Comparison of ENCODE assay signal across 8 cellular contexts in the genomic region with DNA sequence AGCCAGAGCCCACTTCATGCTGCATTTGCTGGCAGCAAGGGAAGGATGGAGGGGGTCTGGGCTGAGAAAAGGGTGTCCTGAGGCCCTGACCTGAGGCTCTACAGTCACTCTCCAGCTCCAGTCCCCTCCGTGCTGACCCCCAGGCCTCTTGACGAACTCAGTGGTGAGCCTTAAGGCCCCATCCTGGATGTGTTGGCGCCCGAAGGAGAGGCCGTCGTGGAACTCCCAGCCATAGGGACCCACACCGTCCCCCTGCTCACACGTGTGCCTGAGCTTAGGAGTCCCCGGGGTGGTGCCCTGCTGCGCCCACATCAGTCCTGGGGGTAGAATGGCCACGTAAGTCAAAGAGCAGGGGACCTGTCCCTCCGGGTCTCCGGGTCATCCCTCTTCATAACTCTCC. TPM values are rescaled to one million over a fixed set of nuclear protein-coding genes. Genes with fewer than 3 reads are reported as not detected.
A peak's percentile ranks its signal among the peaks of the same experiment; 100 is the strongest.
DNase-seq lines count a peak whose midpoint lies in the region; ATAC-seq and TF ChIP-seq lines count a peak whose summit lies in the region.

No MANE protein-coding gene starts in this region.

- H3K4me1 ChIP-seq in right lobe of liver, result peaks cover 0 to 13% (median 0%) of the 10 kb centered on the region in 4 donors
- H3K4me1 ChIP-seq in uterus, result peaks cover 4 to 7% of the 10 kb centered on the region in 2 donors

- H3K27me3 ChIP-seq in right lobe of liver (no peaks in the 10 kb centered on the region), uterus (no peaks in the 10 kb centered on the region)

- peaks cover 0 to 11% (median 0%) of the 10 kb centered on the region in 4 donors for H3K36me3 ChIP-seq in right lobe of liver
- H3K36me3 ChIP-seq in uterus, result no peaks in the 10 kb centered on the region

- intact Hi-C loops in right lobe of liver (cut with DNase I), result no loop called here
- intact Hi-C loops in uterus (cut with DNase I; ENCODE audit: low total_unique reads), result no loop called here

- peaks cover 11% of the 10 kb centered on the region for H3K36me3 Mint-ChIP-seq in stimulated activated naive CD8-positive, alpha-beta T cell treated with anti-CD3 and anti-CD28 coated beads, Interleukin-15, Interleukin-2, amounts not matched to agents 100 ng/mL and 50 ng/mL, for 24 hours (ENCODE audit: low read depth)

- peaks cover 30% of the 10 kb centered on the region for H3K4me1 Mint-ChIP-seq in stimulated activated naive CD8-positive, alpha-beta T cell treated with anti-CD3 and anti-CD28 coated beads, Interleukin-15, Interleukin-2, amounts not matched to agents 100 ng/mL and 50 ng/mL, for 24 hours (ENCODE audit: low read depth)

- no peaks in the 10 kb centered on the region for H3K27me3 Mint-ChIP-seq in stimulated activated naive CD8-positive, alpha-beta T cell treated with anti-CD3 and anti-CD28 coated beads, Interleukin-15, Interleukin-2, amounts not matched to agents 100 ng/mL and 50 ng/mL, for 24 hours

- H3K27ac ChIP-seq in right lobe of liver, result peak overlapping the region; percentile 72 to 80 (median 76)
- peak overlapping the region; percentile 64 to 81 for H3K27ac ChIP-seq in uterus

- ATAC-seq in stimulated activated naive CD8-positive, alpha-beta T cell treated with anti-CD3 and anti-CD28 coated beads, Interleukin-15, Interleukin-2, amounts not matched to agents 100 U/mL and 50 U/mL, for 24 hours, result no peak
- peak in 2 of 4 donors; percentile 0 to 2 for ATAC-seq in right lobe of liver

- in situ Hi-C loops in astrocyte of the spinal cord (cut with HindIII; ENCODE audit: low sequenced_read_pairs), result no loop called here
- in situ Hi-C loops in ACHN (cut with HindIII; ENCODE audit: low pct_ligation_motif_present, low pct_unique_long_range_greater_than_20kb, low sequenced_read_pairs), result no loop called here

- no peaks in the 10 kb centered on the region for H3K9me3 Mint-ChIP-seq in stimulated activated naive CD8-positive, alpha-beta T cell treated with anti-CD3 and anti-CD28 coated beads, Interleukin-15, Interleukin-2, amounts not matched to agents 100 ng/mL and 50 ng/mL, for 24 hours

- TF ChIP-seq CTCF in astrocyte of the spinal cord (IDR thresholded peaks at IDR 0.05; ENCODE audit: low read depth, low read length), result no peak
- TF ChIP-seq CTCF in right lobe of liver (IDR thresholded peaks at IDR 0.05), result no peak
- no peak for TF ChIP-seq CTCF in uterus (IDR thresholded peaks at IDR 0.05)

- 0% methylated on average over 1 of the region's 13 CpGs for WGBS in right lobe of liver (ENCODE audit: insufficient coverage, low coverage, low lambda C conversion rate, missing lambda C conversion rate)

- no peak for DNase-seq in stimulated activated naive CD8-positive, alpha-beta T cell treated with anti-CD3 and anti-CD28 coated beads, Interleukin-15, Interleukin-2, amounts not matched to agents 100 U/mL and 50 U/mL, for 24 hours
- no peak for DNase-seq in astrocyte of the spinal cord (ENCODE audit: low read depth, low spot score)
- no peak for DNase-seq in right lobe of liver
- DNase-seq in uterus, result no peak
- DNase-seq in ACHN, result no peak
- DNase-seq in NK-92 treated with Interleukin-12 subunit alpha and Interleukin-12 subunit beta, amount 100 ng/mL, for 24 hours (lab: John Stamatoyannopoulos, UW), result no peak
- DNase-seq in stimulated activated CD8-positive, alpha-beta memory T cell treated with anti-CD3 and anti-CD28 coated beads, Interleukin-4, amount 100 ng/mL, for 48 hours, result no peak

- H3K9me3 ChIP-seq in right lobe of liver (no peaks in the 10 kb centered on the region), uterus (no peaks in the 10 kb centered on the region)

- peak overlapping the region; percentile 84 for H3K4me3 ChIP-seq in astrocyte of the spinal cord (ENCODE audit: low read depth, low read length)
- H3K4me3 ChIP-seq in right lobe of liver, result peak overlapping the region; percentile 99
- H3K4me3 ChIP-seq in uterus, result peak overlapping the region; percentile 66 to 96

- peak overlapping the region; percentile 71 for H3K27ac Mint-ChIP-seq in stimulated activated naive CD8-positive, alpha-beta T cell treated with anti-CD3 and anti-CD28 coated beads, Interleukin-15, Interleukin-2, amounts not matched to agents 100 ng/mL and 50 ng/mL, for 24 hours

- no peak for TF ChIP-seq POLR2A in right lobe of liver (IDR thresholded peaks at IDR 0.05)
- no peak for TF ChIP-seq POLR2A in uterus (IDR thresholded peaks at IDR 0.05)

- H3K4me3 Mint-ChIP-seq in stimulated activated naive CD8-positive, alpha-beta T cell treated with anti-CD3 and anti-CD28 coated beads, Interleukin-15, Interleukin-2, amounts not matched to agents 100 ng/mL and 50 ng/mL, for 24 hours, result peak overlapping the region; percentile 97

RNA-seq across cellular contexts. Expression of gene MOGS, which starts 0.8 kb away (rescaled TPM):
- total RNA-seq in right lobe of liver, result 10 to 100 TPM; 41.0 to 45.2 (median 43.6) TPM
- 10 to 100 TPM; 20.2 to 56.2 (median 29.8) TPM for total RNA-seq in uterus

RNA-seq across cellular contexts. Expression of gene WBP1, which starts 6.2 kb away (rescaled TPM):
- 10 to 100 TPM; 29.6 to 37.6 (median 32.2) TPM for total RNA-seq in right lobe of liver
- total RNA-seq in uterus, result 10 to 100 TPM; 25.4 to 74.2 (median 50.8) TPM

RNA-seq across cellular contexts. Expression of gene MRPL53, which starts 8.1 kb away (rescaled TPM):
- total RNA-seq in right lobe of liver, result 10 to 100 TPM; 10.7 to 51.9 (median 42.6) TPM
- 100 to 1,000 TPM in 1 of 4 donors, 10 to 100 TPM in 2, 1 to 10 TPM in 1; 8.8 to 101 (median 45.8) TPM for total RNA-seq in uterus

RNA-seq across cellular contexts. Expression of gene INO80B, which starts 9.5 kb away (rescaled TPM):
- total RNA-seq in right lobe of liver (10 to 100 TPM in 5 of 6 experiments, 1 to 10 TPM in 1; 3.4 to 20.3 (median 18.8) TPM), uterus (10 to 100 TPM; 28.5 to 63.3 (median 48.0) TPM)

RNA-seq across cellular contexts. Expression of gene CCDC142, which starts 18.4 kb away (rescaled TPM):
- 10 to 100 TPM in 3 of 6 experiments, 1 to 10 TPM in 3; 5.9 to 15.4 (median 11.2) TPM for total RNA-seq in right lobe of liver
- total RNA-seq in uterus, result 10 to 100 TPM; 10.9 to 42.8 (median 35.7) TPM
